ENCODE assay signal across 8 cellular contexts in genomic region chr19:36008336-36008978, GRCh38. TPM values are rescaled to one million over a fixed set of nuclear protein-coding genes. Genes with fewer than 3 reads are reported as not detected.
A peak's percentile ranks its signal among the peaks of the same experiment; 100 is the strongest.
DNase-seq lines count a peak whose midpoint lies in the region; TF ChIP-seq lines count a peak whose summit lies in the region.

TSS of gene SYNE4 (minus strand) at chr19:36008813. CDS start at chr19:36008681, 132 bp downstream.

- H2AK5ac ChIP-seq in mesendoderm (ENCODE audit: low read length): peak within 1 kb of the TSS; percentile 97

- H3K27me3 ChIP-seq in mesendoderm (ENCODE audit: insufficient read depth, low read length, poor library complexity): no peaks in the 10 kb centered on the region

- peak within 1 kb of the TSS; percentile 91 for H3K9ac ChIP-seq in mesendoderm (ENCODE audit: low read length)

- TF ChIP-seq EP300 in Ishikawa (IDR thresholded peaks at IDR 0.05; ENCODE audit: borderline replicate concordance): no peak; the same call in 1 of the 2 replicates

- H3K23ac ChIP-seq in mesendoderm (ENCODE audit: low read length): peak within 1 kb of the TSS; percentile 92

- no peak for TF ChIP-seq RAD21 in Ishikawa (IDR thresholded peaks at IDR 0.05; ENCODE audit: low read depth)

- no peaks in the 10 kb centered on the region for H3K36me3 ChIP-seq in mesendoderm (ENCODE audit: control insufficient read depth, insufficient read depth, low read length)

- peak within 1 kb of the TSS; percentile 71 for H3K4ac ChIP-seq in mesendoderm (ENCODE audit: low read depth, low read length)

- peak within 1 kb of the TSS; percentile 58 for H3K4me2 ChIP-seq in mesendoderm (ENCODE audit: low read length)

- H3K79me2 ChIP-seq in mesendoderm (ENCODE audit: control insufficient read depth, insufficient read depth, low read length): peaks cover 5% of the 10 kb centered on the region

- H4K8ac ChIP-seq in mesendoderm (ENCODE audit: low read depth, low read length): no peak within 1 kb of the TSS

- peaks cover 10% of the 10 kb centered on the region for H3K79me1 ChIP-seq in mesendoderm (ENCODE audit: low read length)

- WGBS in mesendoderm (ENCODE audit: extremely low coverage, insufficient coverage, low lambda C conversion rate): no CpG with 5 or more reads among the region's 19 CpGs

- no peak for DNase-seq in AG09309 (ENCODE audit: low read depth)
- no peak for DNase-seq in cardiac fibroblast (ENCODE audit: low read depth in 2 of 2)
- DNase-seq in mesendoderm: peak; percentile 93
- no peak for DNase-seq in NCI-H446 treated with DMSO at 0.1 percent for 48 hours (lab: John Stamatoyannopoulos, UW)
- no peak for DNase-seq in GM03348 (ENCODE audit: low spot score)
- DNase-seq in D341Med (ENCODE audit: low spot score): no peak
- no peak for DNase-seq in RKO (ENCODE audit: low spot score)

- H4K5ac ChIP-seq in mesendoderm (ENCODE audit: low read length): no peak within 1 kb of the TSS

- peak within 1 kb of the TSS; percentile 77 for H2BK5ac ChIP-seq in mesendoderm (ENCODE audit: low read length)

- TF ChIP-seq CTCF in AG09309 (IDR thresholded peaks at IDR 0.05; ENCODE audit: control insufficient read depth, insufficient read depth, low read depth, low read length, missing control alignments) (no peak), cardiac fibroblast (IDR thresholded peaks at IDR 0.05; ENCODE audit: low read depth, low read length) (no peak)

- H3K27ac ChIP-seq in mesendoderm (ENCODE audit: low read depth, low read length): no peak within 1 kb of the TSS

- H2BK120ac ChIP-seq in mesendoderm (ENCODE audit: low read depth, low read length): no peak within 1 kb of the TSS

- H3K4me1 ChIP-seq in mesendoderm (ENCODE audit: control insufficient read depth, low read depth, low read length): peaks cover 3% of the 10 kb centered on the region

- H3K56ac ChIP-seq in mesendoderm (ENCODE audit: low read length): peak within 1 kb of the TSS; percentile 96

- no peak within 1 kb of the TSS for H2BK15ac ChIP-seq in mesendoderm (replicated peaks; ENCODE audit: low read depth)

- H3K4me3 ChIP-seq in AG09309 (ENCODE audit: control insufficient read depth, low read depth, low read length): peak within 1 kb of the TSS; percentile 52
- H3K4me3 ChIP-seq in cardiac fibroblast (replicated peaks in 1 of 2; ENCODE audit: low read depth in 2 of 2, low read length in 2 of 2): peak within 1 kb of the TSS; percentile 39 to 41
- peak within 1 kb of the TSS; percentile 29 for H3K4me3 ChIP-seq in mesendoderm (ENCODE audit: low read length)

- peak within 1 kb of the TSS; percentile 89 for H3K18ac ChIP-seq in mesendoderm (ENCODE audit: low read length)

TF ChIP-seq in Ishikawa, 13 proteins besides CTCF, POLR2A, EP300 and RAD21:
- TF ChIP-seq TAF1 (IDR thresholded peaks at IDR 0.05; ENCODE audit: low read depth) (peak; percentile 73; the same call in 1 of the 2 replicates), MAX (IDR thresholded peaks at IDR 0.05) (peak; percentile 77), YY1 (IDR thresholded peaks at IDR 0.05; ENCODE audit: low read depth) (peak; percentile 34; the same call in 1 of the 2 replicates), TCF12 (IDR thresholded peaks at IDR 0.05; ENCODE audit: low read depth) (0 out of 2 replicates have a peak, but pooled peaks have one; percentile 21), NFIC (IDR thresholded peaks at IDR 0.05) (no peak; the same call in 1 of the 2 replicates), USF1 (IDR thresholded peaks at IDR 0.05) (peak; percentile 70), CEBPB (IDR thresholded peaks at IDR 0.05) (no peak)

RNA-seq across cellular contexts. Expression of gene SYNE4, which starts in this region (rescaled TPM):
- 19.1 TPM for polyA plus RNA-seq in mesendoderm (2013, experiment 1 of 2)
- polyA plus RNA-seq in mesendoderm (2013, experiment 2 of 2): 19.3 TPM
